18 cellular contexts compared by ENCODE assay signal in the genomic region with DNA sequence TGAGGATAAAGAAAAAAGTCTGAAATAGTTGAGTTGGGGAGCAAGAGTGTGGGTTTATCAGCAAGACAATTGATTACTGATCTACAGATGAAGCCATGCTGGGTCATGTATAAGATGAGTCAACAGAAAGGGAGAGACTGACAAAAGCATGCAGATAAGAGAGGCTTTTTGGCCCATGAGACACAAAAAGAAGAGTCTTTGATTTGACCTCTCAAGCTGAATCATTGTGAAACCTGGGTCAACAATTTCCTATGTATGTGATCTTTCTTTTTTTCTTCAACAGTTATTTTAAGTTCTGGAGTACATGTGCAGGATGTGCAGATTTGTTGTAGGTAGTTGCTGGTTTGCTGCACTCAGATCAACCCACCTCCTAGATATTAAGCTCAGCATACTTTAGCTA. TPM values are rescaled to one million over a fixed set of nuclear protein-coding genes. Genes with fewer than 3 reads are reported as not detected.
DNase-seq lines count a peak whose midpoint lies in the region; ATAC-seq and TF ChIP-seq lines count a peak whose summit lies in the region.
"Had no signal": no experiment of that assay in that cellular context is flagged by ENCODE, and none has a peak within 500 bp of the region (broad histone marks: within the 10 kb centered on the region; RNA-seq: fewer than 3 reads in every experiment).

No MANE protein-coding gene starts in this region.

- no peaks in the 10 kb centered on the region for H3K36me3 ChIP-seq in ascending aorta
- H3K36me3 ChIP-seq: brain microvascular endothelial cell had no signal

- ATAC-seq in GM18517 (IDR thresholded peaks at IDR 0.05; ENCODE audit: unreplicated experiment) (peak; percentile 92), GM21390 (IDR thresholded peaks at IDR 0.05; ENCODE audit: unreplicated experiment) (peak; percentile 73), HG02938 (IDR thresholded peaks at IDR 0.05; ENCODE audit: unreplicated experiment) (peak; percentile 87), HG03571 (IDR thresholded peaks at IDR 0.05; ENCODE audit: unreplicated experiment) (peak; percentile 66), left ventricle myocardium superior (no peak)

- H3K9me3 ChIP-seq in ascending aorta: no peaks in the 10 kb centered on the region

- DNase-seq in NCI-H2029 treated with DMSO at 0.1 percent for 48 hours (lab: John Stamatoyannopoulos, UW) (no peak), COLO668 (lab: John Stamatoyannopoulos, UW; ENCODE audit: unreplicated experiment) (no peak), left ventricle myocardium superior (no peak), ascending aorta (ENCODE audit: low spot score in 2 of 2) (no peak)
- DNase-seq: activated CD4-positive, alpha-beta T cell treated with anti-CD3 and anti-CD28 coated beads, Interleukin-2, amount 50 U/mL, for 1 hour; activated gamma-delta T cell; brain microvascular endothelial cell; DMS79; naive B cell; NCI-H1694 treated with DMSO at 0.1 percent for 48 hours; NCI-H774; Right ventricle myocardium superior; stimulated activated CD4-positive, alpha-beta T cell treated with anti-CD3 and anti-CD28 coated beads, Interleukin-4, amount 100 ng/mL, for 4 hours; stimulated activated naive CD4-positive, alpha-beta T cell treated with Interleukin-2 at 50 U/mL for 16 hours had no signal

- H3K4me1 ChIP-seq in ascending aorta: no peaks in the 10 kb centered on the region

- no peak overlapping the region for H3K27ac ChIP-seq in ascending aorta
- H3K27ac ChIP-seq: brain microvascular endothelial cell had no signal

- intact Hi-C loops in left ventricle myocardium superior (cut with micrococcal nuclease): no loop called here
- intact Hi-C loops in ascending aorta (cut with DNase I): no loop called here

- TF ChIP-seq CTCF in ascending aorta (IDR thresholded peaks at IDR 0.05): no peak

- no peak overlapping the region for H3K4me3 ChIP-seq in ascending aorta

- H3K27me3 ChIP-seq in ascending aorta: no peaks in the 10 kb centered on the region
- H3K27me3 ChIP-seq: brain microvascular endothelial cell had no signal

RNA-seq across cellular contexts. Expression of gene RIMS1, which starts 15.9 kb away (rescaled TPM):
- total RNA-seq in left ventricle myocardium superior: 1.2 TPM
- total RNA-seq in ascending aorta: not detected
